Comparison of ENCODE assay signal across 9 cellular contexts in genomic region chr3:177824190-177824786, GRCh38.
DNase-seq lines count a peak whose midpoint lies in the region; ATAC-seq and TF ChIP-seq lines count a peak whose summit lies in the region.
"Had no signal": no experiment of that assay in that cellular context is flagged by ENCODE, and none has a peak within 500 bp of the region (broad histone marks: within the 10 kb centered on the region; RNA-seq: fewer than 3 reads in every experiment).

No MANE protein-coding gene starts in this region.

- H3K4me1 Mint-ChIP-seq in T-helper 2 cell treated with Interferon-gamma antibody and Interleukin-4, amounts not matched to agents 5 μg/mL and 100 μg/mL, for 36 hours (ENCODE audit: low read depth), result peaks cover 3% of the 10 kb centered on the region

- no peak for TF ChIP-seq EP300 in transverse colon (IDR thresholded peaks at IDR 0.05; ENCODE audit: low read depth)

- peaks cover 11% of the 10 kb centered on the region for H3K4me1 ChIP-seq in mesodermal cell (ENCODE audit: control insufficient read depth, insufficient read depth, low read length, poor library complexity, severe bottlenecking)
- peaks cover 0 to 32% (median 8%) of the 10 kb centered on the region in 4 donors for H3K4me1 ChIP-seq in transverse colon

- no peak overlapping the region for H3K27ac Mint-ChIP-seq in T-helper 2 cell treated with Interferon-gamma antibody and Interleukin-4, amounts not matched to agents 5 μg/mL and 100 μg/mL, for 36 hours
- H3K27ac Mint-ChIP-seq: T-helper 1 cell treated with Interleukin-12 subunit alpha and Interleukin-12 subunit beta and Interleukin-4 antibody, amounts not matched to agents 30 μg/mL and 1 μg/mL, for 36 hours had no signal

- in situ Hi-C loops in transverse colon (cut with MboI; ENCODE audit: low pct_ligation_motif_present in 1 of 4, low pct_unique_long_range_greater_than_20kb in 1 of 4, low sequenced_read_pairs in 3 of 4), result no loop called here

- ATAC-seq in HG03460 (IDR thresholded peaks at IDR 0.05; ENCODE audit: unreplicated experiment), result no peak

- peak overlapping the region; percentile 5 for H3K27ac ChIP-seq in mesodermal cell (ENCODE audit: low read depth, low read length, severe bottlenecking)
- H3K27ac ChIP-seq in transverse colon, result peak overlapping the region; percentile 37 to 76 (median 72)

- H3K36me3 ChIP-seq in mesodermal cell (ENCODE audit: control insufficient read depth, insufficient read depth, low read length) (no peaks in the 10 kb centered on the region), transverse colon (no peaks in the 10 kb centered on the region)

- WGBS in mesodermal cell (ENCODE audit: insufficient coverage in 2 of 2), 2 experiments, result 65 to 75% methylated on average over 2 to 3 of the region's 4 CpGs
- 47 to 55% methylated on average over 2 to 4 of the region's 4 CpGs for WGBS in transverse colon (ENCODE audit: low coverage in 1 of 2), 2 donors

- H3K27me3 Mint-ChIP-seq in T-helper 2 cell treated with Interferon-gamma antibody and Interleukin-4, amounts not matched to agents 5 μg/mL and 100 μg/mL, for 36 hours (ENCODE audit: low read depth), result no peaks in the 10 kb centered on the region

- DNase-seq in NCI-H226 (peak; percentile 76), dedifferentiated amniotic fluid mesenchymal stem cell (ENCODE audit: extremely low spot score) (peak; percentile 59), transverse colon (peak; percentile 32), DMS79 treated with DMSO at 0.1 percent for 48 hours (lab: John Stamatoyannopoulos, UW) (no peak), middle frontal gyrus (ENCODE audit: extremely low spot score, low spot score) (no peak)
- DNase-seq in T-helper 2 cell treated with Interferon-gamma antibody and Interleukin-4, amounts not matched to agents 5 μg/mL and 100 μg/mL, for 36 hours (ENCODE audit: low spot score), result no peak

- H3K36me3 Mint-ChIP-seq in T-helper 2 cell treated with Interferon-gamma antibody and Interleukin-4, amounts not matched to agents 5 μg/mL and 100 μg/mL, for 36 hours (ENCODE audit: low read depth), result no peaks in the 10 kb centered on the region

- no peaks in the 10 kb centered on the region for H3K27me3 ChIP-seq in transverse colon

- no peak for TF ChIP-seq POLR2A in transverse colon (IDR thresholded peaks at IDR 0.05)

- intact Hi-C loops in transverse colon (cut with DNase I; ENCODE audit: low total_unique reads), result no loop called here

- H3K4me3 Mint-ChIP-seq in T-helper 2 cell treated with Interferon-gamma antibody and Interleukin-4, amounts not matched to agents 5 μg/mL and 100 μg/mL, for 36 hours, result no peak overlapping the region
- H3K4me3 Mint-ChIP-seq: T-helper 1 cell treated with Interleukin-12 subunit alpha and Interleukin-12 subunit beta and Interleukin-4 antibody, amounts not matched to agents 30 μg/mL and 1 μg/mL, for 36 hours had no signal

- H3K9me3 ChIP-seq in mesodermal cell (ENCODE audit: control insufficient read depth, low read length), result no peaks in the 10 kb centered on the region
- H3K9me3 ChIP-seq in transverse colon, result no peaks in the 10 kb centered on the region

- no peaks in the 10 kb centered on the region for H3K9me3 Mint-ChIP-seq in T-helper 2 cell treated with Interferon-gamma antibody and Interleukin-4, amounts not matched to agents 5 μg/mL and 100 μg/mL, for 36 hours
- H3K9me3 Mint-ChIP-seq: T-helper 1 cell treated with Interleukin-12 subunit alpha and Interleukin-12 subunit beta and Interleukin-4 antibody, amounts not matched to agents 30 μg/mL and 1 μg/mL, for 36 hours had no signal

- TF ChIP-seq CTCF in transverse colon (IDR thresholded peaks at IDR 0.05), result no peak

- H3K4me3 ChIP-seq in mesodermal cell (ENCODE audit: extremely low read depth, insufficient read depth, low read length, poor library complexity, severe bottlenecking), result no peak overlapping the region
- no peak overlapping the region for H3K4me3 ChIP-seq in transverse colon

Comparison
In these comparisons a context has a peak if more than half of its experiments do, and no peak if none do; other contexts are left out.
1. DNase-seq: peak in NCI-H226 (single experiment), dedifferentiated amniotic fluid mesenchymal stem cell (single experiment) and transverse colon (single experiment); none in DMS79 treated with DMSO at 0.1 percent for 48 hours (single experiment), T-helper 2 cell treated with Interferon-gamma antibody and Interleukin-4, amounts not matched to agents 5 μg/mL and 100 μg/mL, for 36 hours (single experiment) and middle frontal gyrus (single experiment).